Comparison of ENCODE assay signal across 14 cellular contexts in the genomic region with DNA sequence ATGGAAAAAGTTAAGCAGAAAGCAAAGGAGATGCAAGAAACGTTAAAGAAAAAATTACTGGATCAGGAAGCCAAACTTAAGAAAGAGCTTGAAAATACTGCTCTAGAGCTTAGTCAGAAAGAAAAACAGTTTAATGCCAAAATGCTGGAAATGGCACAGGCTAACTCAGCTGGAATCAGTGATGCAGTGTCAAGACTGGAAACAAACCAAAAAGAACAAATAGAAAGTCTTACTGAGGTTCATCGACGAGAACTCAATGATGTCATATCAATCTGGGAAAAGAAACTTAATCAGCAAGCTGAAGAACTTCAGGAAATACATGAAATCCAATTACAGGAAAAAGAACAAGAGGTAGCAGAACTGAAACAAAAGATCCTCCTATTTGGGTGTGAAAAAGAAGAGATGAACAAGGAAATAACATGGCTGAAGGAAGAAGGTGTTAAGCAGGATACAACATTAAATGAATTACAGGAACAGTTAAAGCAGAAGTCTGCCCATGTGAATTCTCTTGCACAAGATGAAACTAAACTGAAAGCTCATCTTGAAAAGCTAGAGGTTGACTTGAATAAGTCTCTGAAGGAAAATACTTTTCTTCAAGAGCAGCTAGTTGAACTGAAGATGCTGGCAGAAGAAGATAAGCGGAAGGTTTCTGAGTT.
DNase-seq lines count a peak whose midpoint lies in the region; ATAC-seq and TF ChIP-seq lines count a peak whose summit lies in the region.
"Had no signal": no experiment of that assay in that cellular context is flagged by ENCODE, and none has a peak within 500 bp of the region (broad histone marks: within the 10 kb centered on the region; RNA-seq: fewer than 3 reads in every experiment).

No MANE protein-coding gene starts in this region.

- H3K4me1 ChIP-seq in aorta (ENCODE audit: control insufficient read depth in 1 of 2, insufficient read depth in 2 of 2, low read length in 2 of 2), result peaks cover 4 to 18% of the 10 kb centered on the region in 2 donors

- H3K9me3 ChIP-seq in aorta (ENCODE audit: control insufficient read depth, low read length), result no peaks in the 10 kb centered on the region

- H3K27me3 Mint-ChIP-seq in stimulated activated naive CD8-positive, alpha-beta T cell treated with anti-CD3 and anti-CD28 coated beads, Interleukin-15, Interleukin-2, amounts not matched to agents 100 ng/mL and 50 ng/mL, for 24 hours, result no peaks in the 10 kb centered on the region
- H3K27me3 Mint-ChIP-seq in chondrocyte (ENCODE audit: low read depth), result no peaks in the 10 kb centered on the region

- ATAC-seq in stimulated activated naive CD8-positive, alpha-beta T cell treated with anti-CD3 and anti-CD28 coated beads, Interleukin-15, Interleukin-2, amounts not matched to agents 100 U/mL and 50 U/mL, for 24 hours, result no peak
- ATAC-seq in aorta (ENCODE audit: low FRiP score), result peak; percentile 76
- no peak for ATAC-seq in HG03108 (IDR thresholded peaks at IDR 0.05; ENCODE audit: unreplicated experiment)

- intact Hi-C loops in aorta (cut with DNase I), result no loop called here

- peak overlapping the region; percentile 76 for H3K27ac Mint-ChIP-seq in stimulated activated naive CD8-positive, alpha-beta T cell treated with anti-CD3 and anti-CD28 coated beads, Interleukin-15, Interleukin-2, amounts not matched to agents 100 ng/mL and 50 ng/mL, for 24 hours
- peak overlapping the region; percentile 71 for H3K27ac Mint-ChIP-seq in chondrocyte (ENCODE audit: unreplicated experiment)

- H3K36me3 ChIP-seq in aorta (ENCODE audit: control insufficient read depth in 1 of 2, insufficient read depth in 2 of 2, low read length in 1 of 2), result peaks cover 0 to 2% of the 10 kb centered on the region in 2 donors

- peak overlapping the region in 1 of 2 donors; percentile 67 for H3K27ac ChIP-seq in aorta (ENCODE audit: low read depth in 1 of 2, low read length in 2 of 2)
- H3K27ac ChIP-seq: brain microvascular endothelial cell, C4-2B had no signal

- H3K27me3 ChIP-seq in aorta (ENCODE audit: control insufficient read depth in 1 of 2, insufficient read depth in 2 of 2, low read length in 1 of 2), result no peaks in the 10 kb centered on the region
- H3K27me3 ChIP-seq: brain microvascular endothelial cell had no signal

- no peak overlapping the region for H3K4me3 Mint-ChIP-seq in stimulated activated naive CD8-positive, alpha-beta T cell treated with anti-CD3 and anti-CD28 coated beads, Interleukin-15, Interleukin-2, amounts not matched to agents 100 ng/mL and 50 ng/mL, for 24 hours
- peak overlapping the region; percentile 14 for H3K4me3 Mint-ChIP-seq in chondrocyte (ENCODE audit: unreplicated experiment)

- no peak for TF ChIP-seq CTCF in chondrocyte (IDR thresholded peaks at IDR 0.05)

- 26 to 31% methylated on average over 4 of the region's 4 CpGs for WGBS in aorta, 2 donors

- peaks cover 81% of the 10 kb centered on the region for H3K36me3 Mint-ChIP-seq in stimulated activated naive CD8-positive, alpha-beta T cell treated with anti-CD3 and anti-CD28 coated beads, Interleukin-15, Interleukin-2, amounts not matched to agents 100 ng/mL and 50 ng/mL, for 24 hours (ENCODE audit: low read depth)
- peaks cover 45% of the 10 kb centered on the region for H3K36me3 Mint-ChIP-seq in chondrocyte (ENCODE audit: low read depth)

- H3K9me3 Mint-ChIP-seq in stimulated activated naive CD8-positive, alpha-beta T cell treated with anti-CD3 and anti-CD28 coated beads, Interleukin-15, Interleukin-2, amounts not matched to agents 100 ng/mL and 50 ng/mL, for 24 hours, result no peaks in the 10 kb centered on the region
- no peaks in the 10 kb centered on the region for H3K9me3 Mint-ChIP-seq in chondrocyte (ENCODE audit: low read depth)

- no peak overlapping the region for H3K4me3 ChIP-seq in aorta (ENCODE audit: low read length in 2 of 2)

- no peak for DNase-seq in stimulated activated naive CD8-positive, alpha-beta T cell treated with anti-CD3 and anti-CD28 coated beads, Interleukin-15, Interleukin-2, amounts not matched to agents 100 U/mL and 50 U/mL, for 24 hours
- DNase-seq in chondrocyte (ENCODE audit: low spot score) (no peak), medulla oblongata (ENCODE audit: extremely low spot score) (peak; percentile 68), aorta (no peak), NCI-H82 treated with DMSO at 0.1 percent for 48 hours (lab: John Stamatoyannopoulos, UW; ENCODE audit: unreplicated experiment) (no peak), NCI-H774 (lab: John Stamatoyannopoulos, UW) (no peak)
- DNase-seq: activated CD4-positive, alpha-beta T cell treated with anti-CD3 and anti-CD28 coated beads for 1 hour; brain microvascular endothelial cell; NCI-H1930; RPMI8226; substantia nigra had no signal

- H3K4me1 Mint-ChIP-seq in stimulated activated naive CD8-positive, alpha-beta T cell treated with anti-CD3 and anti-CD28 coated beads, Interleukin-15, Interleukin-2, amounts not matched to agents 100 ng/mL and 50 ng/mL, for 24 hours (ENCODE audit: low read depth), result peaks cover 32% of the 10 kb centered on the region
- peaks cover 38% of the 10 kb centered on the region for H3K4me1 Mint-ChIP-seq in chondrocyte (ENCODE audit: low read depth)
